ENCODE assay signal across 8 cellular contexts in genomic region chr2:200455958-200456421, GRCh38.
DNase-seq lines count a peak whose midpoint lies in the region; ATAC-seq lines count a peak whose summit lies in the region.

No MANE protein-coding gene starts in this region.

- ATAC-seq in HG03196 (IDR thresholded peaks at IDR 0.05; ENCODE audit: unreplicated experiment) (peak; percentile 67), GM21526 (IDR thresholded peaks at IDR 0.05; ENCODE audit: low FRiP score, unreplicated experiment) (no peak)

- DNase-seq in activated naive CD4-positive, alpha-beta T cell treated with Interleukin-2 at 50 U/mL for 16 hours = peak; percentile 22
- DNase-seq in activated naive CD4-positive, alpha-beta T cell (lab: John Stamatoyannopoulos, UW) = no peak
- peak; percentile 89 for DNase-seq in amniotic epithelial cell (ENCODE audit: low read depth)
- DNase-seq in stimulated activated CD4-positive, alpha-beta T cell treated with anti-CD3 and anti-CD28 coated beads, Interleukin-4, amount 100 ng/mL, for 24 hours = peak; percentile 26
- no peak for DNase-seq in LoVo (ENCODE audit: low spot score)
- no peak for DNase-seq in foreskin melanocyte

Comparison
In these comparisons a context has a peak if more than half of its experiments do, and no peak if none do; other contexts are left out.
1. DNase-seq: peak in activated naive CD4-positive, alpha-beta T cell treated with Interleukin-2 at 50 U/mL for 16 hours (single experiment), amniotic epithelial cell (single experiment) and stimulated activated CD4-positive, alpha-beta T cell treated with anti-CD3 and anti-CD28 coated beads, Interleukin-4, amount 100 ng/mL, for 24 hours (single experiment); none in activated naive CD4-positive, alpha-beta T cell (0 of 4), LoVo (single experiment) and foreskin melanocyte (single experiment).